ENCODE assay signal across 14 cellular contexts in the genomic region with DNA sequence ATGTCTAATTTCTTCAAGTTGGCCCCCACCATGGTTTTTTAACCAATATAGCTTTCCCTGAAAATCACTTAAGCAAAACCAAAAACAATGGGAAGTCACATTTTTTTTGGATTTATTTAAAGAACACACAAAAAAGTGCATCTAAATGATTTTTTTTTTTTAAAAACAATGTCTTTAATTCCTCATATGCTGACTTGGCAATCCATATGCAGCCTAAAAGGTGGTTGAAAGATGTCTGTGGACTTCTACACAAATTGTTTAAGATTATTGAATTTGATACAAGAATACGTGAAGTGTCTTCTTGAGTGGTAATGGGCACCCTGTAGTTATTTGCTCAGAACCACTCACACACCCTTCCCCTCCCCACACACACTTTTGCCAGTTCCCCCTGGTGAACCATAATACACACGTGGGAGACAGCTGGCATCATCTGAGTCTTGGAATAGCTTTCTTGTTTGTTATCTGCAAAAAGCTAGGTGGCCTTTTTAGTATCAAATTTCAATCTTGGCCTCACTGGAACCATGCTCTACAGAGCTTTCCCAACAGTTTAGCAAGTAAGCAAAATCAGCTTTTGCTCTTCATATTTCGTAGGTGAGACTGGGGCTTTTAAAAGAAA.
A peak's percentile ranks its signal among the peaks of the same experiment; 100 is the strongest.
DNase-seq lines count a peak whose midpoint lies in the region; ATAC-seq and TF ChIP-seq lines count a peak whose summit lies in the region.
"Had no signal": no experiment of that assay in that cellular context is flagged by ENCODE, and none has a peak within 500 bp of the region (broad histone marks: within the 10 kb centered on the region; RNA-seq: fewer than 3 reads in every experiment).

No MANE protein-coding gene starts in this region.

- H3K27ac Mint-ChIP-seq in activated T-cell treated with anti-CD3 and anti-CD28 coated beads, Interleukin-2, amount 50 U/mL, for 72 hours: peak overlapping the region; percentile 42

- H3K4me1 Mint-ChIP-seq in activated T-cell treated with anti-CD3 and anti-CD28 coated beads, Interleukin-2, amount 50 U/mL, for 72 hours (ENCODE audit: low read depth): peaks cover 5% of the 10 kb centered on the region
- H3K4me1 Mint-ChIP-seq: CD14-positive monocyte had no signal

- H3K4me1 ChIP-seq in OCI-LY7 (ENCODE audit: insufficient read depth, low read length, poor library complexity, severe bottlenecking): no peaks in the 10 kb centered on the region
- H3K4me1 ChIP-seq in parathyroid adenoma: peaks cover 10% of the 10 kb centered on the region

- peaks cover 69% of the 10 kb centered on the region for H3K36me3 ChIP-seq in OCI-LY7 (ENCODE audit: insufficient read depth, low read length)
- no peaks in the 10 kb centered on the region for H3K36me3 ChIP-seq in parathyroid adenoma (ENCODE audit: control insufficient read depth, insufficient read depth, low read length)

- no peak overlapping the region for H3K9ac ChIP-seq in parathyroid adenoma

- no peaks in the 10 kb centered on the region for H3K27me3 ChIP-seq in parathyroid adenoma (ENCODE audit: control insufficient read depth, insufficient read depth, low read length)

- H3K27me3 Mint-ChIP-seq in activated T-cell treated with anti-CD3 and anti-CD28 coated beads, Interleukin-2, amount 50 U/mL, for 72 hours (ENCODE audit: low read depth): no peaks in the 10 kb centered on the region

- H3K4me3 ChIP-seq in OCI-LY7 (ENCODE audit: low read depth, low read length, poor library complexity, severe bottlenecking) (no peak overlapping the region), parathyroid adenoma (ENCODE audit: low read depth, low read length) (no peak overlapping the region)

- intact Hi-C loops in OCI-LY7 (cut with micrococcal nuclease; ENCODE audit: unreplicated experiment): no loop called here

- H4K20me1 ChIP-seq in OCI-LY7 (ENCODE audit: insufficient read depth, low read length): no peaks in the 10 kb centered on the region

- H3K27ac ChIP-seq in OCI-LY7 (ENCODE audit: low read depth, low read length, poor library complexity, severe bottlenecking): no peak overlapping the region
- peak overlapping the region; percentile 6 for H3K27ac ChIP-seq in parathyroid adenoma

- POLR2A ChIA-PET in OCI-LY7 (lab: Charles Lee): interaction anchor here (0.7 to 1.1 kb wide), 3 partner anchors 11 to 95 kb away, joined by 3 to 7 read pairs (median 3); no protein-coding TSS in a partner anchor

- H3K4me2 ChIP-seq in OCI-LY7 (ENCODE audit: low read length): no peak overlapping the region
- H3K4me2 ChIP-seq in parathyroid adenoma (ENCODE audit: low read length): no peak overlapping the region

- no peaks in the 10 kb centered on the region for H3K9me3 ChIP-seq in OCI-LY7 (ENCODE audit: low read length)
- no peaks in the 10 kb centered on the region for H3K9me3 ChIP-seq in parathyroid adenoma (ENCODE audit: control insufficient read depth, low read length)

- ATAC-seq in activated T-cell treated with anti-CD3 and anti-CD28 coated beads, Interleukin-2, amount 50 U/mL, for 72 hours (replicated peaks in 1 of 2): no peak
- no peak for ATAC-seq in HG03442 (IDR thresholded peaks at IDR 0.05; ENCODE audit: unreplicated experiment)
- no peak for ATAC-seq in SK-N-SH treated with all-trans-retinoic acid at 6 μM for 48 hours

- no peak overlapping the region for H3K4me3 Mint-ChIP-seq in activated T-cell treated with anti-CD3 and anti-CD28 coated beads, Interleukin-2, amount 50 U/mL, for 72 hours
- H3K4me3 Mint-ChIP-seq: CD14-positive monocyte had no signal

- TF ChIP-seq CTCF in OCI-LY7 (conservative IDR thresholded peaks at IDR 0.05; ENCODE audit: low read length) (no peak), parathyroid adenoma (IDR thresholded peaks at IDR 0.05) (no peak)

- CTCF ChIA-PET in OCI-LY7 (lab: Charles Lee; ENCODE audit: unreplicated experiment): no interaction called here

- H3K9me2 ChIP-seq in OCI-LY7 (ENCODE audit: insufficient read depth, low read length): no peaks in the 10 kb centered on the region

- no peak for DNase-seq in activated T-cell treated with anti-CD3 and anti-CD28 coated beads, Interleukin-2, amount 50 U/mL, for 72 hours
- DNase-seq in activated T-cell treated with anti-CD3 and anti-CD28 coated beads, Interleukin-2, amount 50 U/mL, for 1 hour: no peak
- DNase-seq in DMS79 treated with DMSO at 0.1 percent for 48 hours (lab: John Stamatoyannopoulos, UW) (peak; percentile 55), OCI-LY7 (ENCODE audit: low spot score) (no peak), GM03348 (ENCODE audit: low spot score) (no peak)
- DNase-seq: NCI-H1436, NCI-H2029 treated with DMSO at 0.1 percent for 48 hours, NCI-H774, SIG-M5, SW 1271 had no signal

- H3K9me3 Mint-ChIP-seq in activated T-cell treated with anti-CD3 and anti-CD28 coated beads, Interleukin-2, amount 50 U/mL, for 72 hours: no peaks in the 10 kb centered on the region

- H3K79me2 ChIP-seq in OCI-LY7 (ENCODE audit: insufficient read depth, low read depth, low read length) (no peaks in the 10 kb centered on the region), parathyroid adenoma (no peaks in the 10 kb centered on the region)

- no peak overlapping the region for H2AFZ ChIP-seq in OCI-LY7 (ENCODE audit: low read length)
- no peak overlapping the region for H2AFZ ChIP-seq in parathyroid adenoma

- BruUV-seq in OCI-LY7 (replicated peaks; lab: Mats Ljungman, UMichigan): TSS peak; percentile 65

- peaks cover 3 to 17% of the 10 kb centered on the region in 2 donors for H3K36me3 Mint-ChIP-seq in activated T-cell treated with anti-CD3 and anti-CD28 coated beads, Interleukin-2, amount 50 U/mL, for 72 hours (ENCODE audit: insufficient read depth in 2 of 2)

TF ChIP-seq in SK-N-SH treated with all-trans-retinoic acid at 6 μM for 48 hours, 23 proteins besides CTCF, POLR2A, EP300 and RAD21:
- no peak for TF ChIP-seq TCF4 (CRISPR knock-in tag; IDR thresholded peaks at IDR 0.05; ENCODE audit: borderline replicate concordance)
- TF ChIP-seq ZC3H10 (CRISPR knock-in tag; IDR thresholded peaks at IDR 0.05): no peak
- TF ChIP-seq SNAI2 (CRISPR knock-in tag; IDR thresholded peaks at IDR 0.05): no peak
- no peak for TF ChIP-seq GLIS3 (CRISPR knock-in tag; IDR thresholded peaks at IDR 0.05)
- TF ChIP-seq CSRNP3 (CRISPR knock-in tag; IDR thresholded peaks at IDR 0.05): no peak
- TF ChIP-seq PPARA (CRISPR knock-in tag; IDR thresholded peaks at IDR 0.05; ENCODE audit: borderline replicate concordance): no peak
- TF ChIP-seq, protein P1, sequence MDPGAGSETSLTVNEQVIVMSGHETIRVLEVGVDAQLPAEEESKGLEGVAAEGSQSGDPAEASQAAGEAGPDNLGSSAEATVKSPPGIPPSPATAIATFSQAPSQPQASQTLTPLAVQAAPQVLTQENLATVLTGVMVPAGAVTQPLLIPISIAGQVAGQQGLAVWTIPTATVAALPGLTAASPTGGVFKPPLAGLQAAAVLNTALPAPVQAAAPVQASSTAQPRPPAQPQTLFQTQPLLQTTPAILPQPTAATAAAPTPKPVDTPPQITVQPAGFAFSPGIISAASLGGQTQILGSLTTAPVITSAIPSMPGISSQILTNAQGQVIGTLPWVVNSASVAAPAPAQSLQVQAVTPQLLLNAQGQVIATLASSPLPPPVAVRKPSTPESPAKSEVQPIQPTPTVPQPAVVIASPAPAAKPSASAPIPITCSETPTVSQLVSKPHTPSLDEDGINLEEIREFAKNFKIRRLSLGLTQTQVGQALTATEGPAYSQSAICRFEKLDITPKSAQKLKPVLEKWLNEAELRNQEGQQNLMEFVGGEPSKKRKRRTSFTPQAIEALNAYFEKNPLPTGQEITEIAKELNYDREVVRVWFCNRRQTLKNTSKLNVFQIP (CRISPR knock-in tag; IDR thresholded peaks at IDR 0.05; ENCODE audit: borderline replicate concordance, low read depth): no peak
- TF ChIP-seq ZFP30 (CRISPR knock-in tag; IDR thresholded peaks at IDR 0.05): no peak
- no peak for TF ChIP-seq RARB (CRISPR knock-in tag; IDR thresholded peaks at IDR 0.05)
- TF ChIP-seq, protein P2, sequence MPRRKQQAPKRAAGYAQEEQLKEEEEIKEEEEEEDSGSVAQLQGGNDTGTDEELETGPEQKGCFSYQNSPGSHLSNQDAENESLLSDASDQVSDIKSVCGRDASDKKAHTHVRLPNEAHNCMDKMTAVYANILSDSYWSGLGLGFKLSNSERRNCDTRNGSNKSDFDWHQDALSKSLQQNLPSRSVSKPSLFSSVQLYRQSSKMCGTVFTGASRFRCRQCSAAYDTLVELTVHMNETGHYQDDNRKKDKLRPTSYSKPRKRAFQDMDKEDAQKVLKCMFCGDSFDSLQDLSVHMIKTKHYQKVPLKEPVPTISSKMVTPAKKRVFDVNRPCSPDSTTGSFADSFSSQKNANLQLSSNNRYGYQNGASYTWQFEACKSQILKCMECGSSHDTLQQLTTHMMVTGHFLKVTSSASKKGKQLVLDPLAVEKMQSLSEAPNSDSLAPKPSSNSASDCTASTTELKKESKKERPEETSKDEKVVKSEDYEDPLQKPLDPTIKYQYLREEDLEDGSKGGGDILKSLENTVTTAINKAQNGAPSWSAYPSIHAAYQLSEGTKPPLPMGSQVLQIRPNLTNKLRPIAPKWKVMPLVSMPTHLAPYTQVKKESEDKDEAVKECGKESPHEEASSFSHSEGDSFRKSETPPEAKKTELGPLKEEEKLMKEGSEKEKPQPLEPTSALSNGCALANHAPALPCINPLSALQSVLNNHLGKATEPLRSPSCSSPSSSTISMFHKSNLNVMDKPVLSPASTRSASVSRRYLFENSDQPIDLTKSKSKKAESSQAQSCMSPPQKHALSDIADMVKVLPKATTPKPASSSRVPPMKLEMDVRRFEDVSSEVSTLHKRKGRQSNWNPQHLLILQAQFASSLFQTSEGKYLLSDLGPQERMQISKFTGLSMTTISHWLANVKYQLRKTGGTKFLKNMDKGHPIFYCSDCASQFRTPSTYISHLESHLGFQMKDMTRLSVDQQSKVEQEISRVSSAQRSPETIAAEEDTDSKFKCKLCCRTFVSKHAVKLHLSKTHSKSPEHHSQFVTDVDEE (CRISPR knock-in tag; IDR thresholded peaks at IDR 0.05): no peak
